ENCODE assay signal across 21 cellular contexts in the genomic region with DNA sequence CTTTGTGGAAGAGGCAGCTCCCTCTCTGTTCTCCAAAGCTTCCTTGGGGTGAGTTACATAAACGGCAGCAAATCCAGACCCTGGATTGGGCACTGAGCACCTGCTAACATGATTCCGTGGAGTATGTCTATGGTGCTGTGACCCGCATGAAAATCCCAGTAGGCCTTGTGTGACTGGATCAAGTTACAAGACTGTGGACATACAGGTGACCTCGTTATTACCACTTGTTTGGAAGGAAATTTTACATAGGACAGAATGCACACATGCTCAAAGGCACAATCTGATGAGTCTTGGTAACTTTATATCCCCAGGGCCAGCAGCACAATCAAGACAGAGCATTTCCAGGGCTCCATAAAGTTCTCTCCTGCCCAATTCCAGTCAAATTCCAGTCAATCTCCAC.
DNase-seq lines count a peak whose midpoint lies in the region; ATAC-seq and TF ChIP-seq lines count a peak whose summit lies in the region.
"Had no signal": no experiment of that assay in that cellular context is flagged by ENCODE, and none has a peak within 500 bp of the region (broad histone marks: within the 10 kb centered on the region; RNA-seq: fewer than 3 reads in every experiment).

No MANE protein-coding gene starts in this region.

- H3K4me3 ChIP-seq in heart left ventricle (no peak overlapping the region), ascending aorta (no peak overlapping the region), skeletal muscle tissue (ENCODE audit: low read length in 3 of 3) (peak overlapping the region in 1 of 3 donors; percentile 24)
- H3K4me3 ChIP-seq: A549; BLaER1 treated with 17β-estradiol and CSF1 and Interleukin-3, amounts not matched to agents 10 nM and 100 nM; K562 had no signal

- H3K27ac ChIP-seq in heart left ventricle (peak overlapping the region in 11 of 12 donors; percentile 84 to 96 (median 90)), ascending aorta (peak overlapping the region; percentile 94 to 98), skeletal muscle tissue (ENCODE audit: low read depth, low read length) (peak overlapping the region; percentile 100)
- H3K27ac ChIP-seq: A549; BLaER1 treated with 17β-estradiol and CSF1 and Interleukin-3, amounts not matched to agents 10 nM and 100 nM had no signal

- DNase-seq in heart left ventricle (no peak), left ventricle myocardium superior (no peak), ascending aorta (ENCODE audit: low spot score in 2 of 2) (no peak), NCI-H2227 (lab: John Stamatoyannopoulos, UW; ENCODE audit: unreplicated experiment) (no peak), retina (no peak)
- DNase-seq: AML-193; CD4-positive, alpha-beta T cell; Kasumi-1; NCI-H1092 treated with DMSO at 0.1 percent for 48 hours; NCI-H1436; NCI-H187 treated with DMSO at 0.1 percent for 48 hours; NCI-H446 treated with DMSO at 0.1 percent for 48 hours; NCI-H526 treated with DMSO at 0.1 percent for 48 hours; RPMI8226; SHP77 treated with DMSO at 0.1 percent for 48 hours had no signal

- intact Hi-C loops in heart left ventricle (cut with DNase I): no loop called here
- intact Hi-C loops in left ventricle myocardium superior (cut with micrococcal nuclease): no loop called here
- intact Hi-C loops in ascending aorta (cut with DNase I): no loop called here

- H3K27me3 Mint-ChIP-seq in nephron (ENCODE audit: low read depth): peaks cover 13% of the 10 kb centered on the region

- no peaks in the 10 kb centered on the region for H3K36me3 ChIP-seq in heart left ventricle
- no peaks in the 10 kb centered on the region for H3K36me3 ChIP-seq in ascending aorta
- H3K36me3 ChIP-seq in skeletal muscle tissue (ENCODE audit: control insufficient read depth in 3 of 3, insufficient read depth in 3 of 3, low read length in 3 of 3): no peaks in the 10 kb centered on the region

- H3K4me1 Mint-ChIP-seq in nephron: peaks cover 36% of the 10 kb centered on the region

- H3K4me3 Mint-ChIP-seq in nephron: no peak overlapping the region
- H3K4me3 Mint-ChIP-seq: CD4-positive, alpha-beta T cell had no signal

- peaks cover 38% of the 10 kb centered on the region for H3K9me3 Mint-ChIP-seq in nephron

- TF ChIP-seq POLR2A in heart left ventricle (IDR thresholded peaks at IDR 0.05): no peak

- H3K9ac ChIP-seq in skeletal muscle tissue (ENCODE audit: low read depth in 1 of 3, low read length in 3 of 3): peak overlapping the region; percentile 28 to 86 (median 45)
- H3K9ac ChIP-seq: BLaER1 treated with 17β-estradiol and CSF1 and Interleukin-3, amounts not matched to agents 10 nM and 100 nM had no signal

- H3K36me3 Mint-ChIP-seq in nephron (ENCODE audit: low read depth): peaks cover 8% of the 10 kb centered on the region

- H3K4me1 ChIP-seq in heart left ventricle: peaks cover 0 to 34% (median 18%) of the 10 kb centered on the region in 12 donors
- peaks cover 18 to 26% of the 10 kb centered on the region in 2 donors for H3K4me1 ChIP-seq in ascending aorta
- peaks cover 43 to 59% (median 50%) of the 10 kb centered on the region in 3 donors for H3K4me1 ChIP-seq in skeletal muscle tissue (ENCODE audit: control insufficient read depth in 3 of 3, insufficient read depth in 3 of 3, low read length in 3 of 3)

- WGBS in heart left ventricle, 4 donors: 77 to 94% (median 85%) methylated on average over 4 of the region's 4 CpGs

- TF ChIP-seq CTCF in heart left ventricle (IDR thresholded peaks at IDR 0.05): no peak
- TF ChIP-seq CTCF in ascending aorta (IDR thresholded peaks at IDR 0.05): no peak
- no peak for TF ChIP-seq CTCF in nephron (IDR thresholded peaks at IDR 0.05; ENCODE audit: unreplicated experiment in 3 of 3)

- ATAC-seq in heart left ventricle: no peak
- ATAC-seq in left ventricle myocardium superior: no peak
- ATAC-seq in HG02885 (IDR thresholded peaks at IDR 0.05; ENCODE audit: poor library complexity, unreplicated experiment): no peak
- ATAC-seq: A549, K562 had no signal

- H3K27ac Mint-ChIP-seq in nephron: peak overlapping the region in 2 of 3 experiments; percentile 13 to 64
- H3K27ac Mint-ChIP-seq: CD4-positive, alpha-beta T cell had no signal

- no peaks in the 10 kb centered on the region for H3K27me3 ChIP-seq in heart left ventricle
- no peaks in the 10 kb centered on the region for H3K27me3 ChIP-seq in ascending aorta
- no peaks in the 10 kb centered on the region for H3K27me3 ChIP-seq in skeletal muscle tissue (ENCODE audit: control insufficient read depth in 3 of 3, insufficient read depth in 3 of 3, low read length in 3 of 3)
- H3K27me3 ChIP-seq: BLaER1 treated with 17β-estradiol and CSF1 and Interleukin-3, amounts not matched to agents 10 nM and 100 nM had no signal

- H3K9me3 ChIP-seq in heart left ventricle (peaks cover 0 to 14% (median 9%) of the 10 kb centered on the region in 12 donors), ascending aorta (no peaks in the 10 kb centered on the region), skeletal muscle tissue (ENCODE audit: control insufficient read depth in 3 of 3, low read length in 3 of 3) (no peaks in the 10 kb centered on the region)
